Comparison of ENCODE assay signal across 1 cellular context in the genomic region with DNA sequence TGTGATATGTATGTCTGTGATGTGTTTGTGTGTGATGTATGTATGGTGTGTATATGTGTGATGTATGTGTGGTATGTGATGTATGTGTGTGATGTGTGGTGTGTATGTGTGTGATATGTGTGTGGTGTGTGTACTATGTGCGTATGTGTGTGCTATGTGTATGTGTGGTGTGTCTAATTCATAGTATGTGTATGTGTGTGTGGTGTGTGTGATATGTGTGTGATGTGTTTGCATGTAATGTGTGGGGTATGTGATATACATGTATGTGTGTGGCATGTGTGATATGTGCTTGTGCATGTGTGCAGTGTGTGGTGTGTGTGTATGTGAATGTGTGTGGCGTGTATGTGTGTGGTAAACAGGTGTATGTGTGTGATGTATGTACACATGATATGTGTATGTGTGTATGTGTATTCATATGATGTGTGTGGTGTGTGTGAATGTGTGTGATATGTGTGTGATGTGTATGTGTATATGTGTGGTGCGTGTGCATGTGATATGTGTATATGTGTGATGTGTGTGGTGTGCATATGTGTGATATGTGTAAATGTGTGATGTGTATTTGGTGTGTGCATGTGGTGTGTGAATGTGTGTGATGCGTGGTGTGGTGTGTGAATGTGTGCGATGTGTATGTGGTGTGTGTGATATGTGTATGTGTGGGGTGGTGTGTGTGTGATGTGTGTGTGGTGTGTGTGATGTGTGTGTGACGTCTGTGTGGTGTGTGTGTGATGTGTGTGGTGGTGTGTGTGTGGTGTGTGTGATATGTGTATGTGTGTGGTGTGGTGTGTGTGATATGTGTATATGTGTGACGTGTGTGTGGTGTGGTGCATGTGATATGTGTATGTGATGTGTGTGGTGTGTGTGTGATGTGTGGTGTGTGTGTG.
TF ChIP-seq lines count a peak whose summit lies in the region.

No MANE protein-coding gene starts in this region.

TF ChIP-seq in K562, 482 proteins besides CTCF, POLR2A, EP300 and RAD21 (continued from another document):
- TF ChIP-seq MLLT1 (IDR thresholded peaks at IDR 0.05): 0 out of 4 replicates have a peak, but pooled peaks of 1 of the 2 experiments have one; percentile 5
- no peak for TF ChIP-seq ZNF354B (CRISPR knock-in tag; IDR thresholded peaks at IDR 0.05)
- no peak for TF ChIP-seq SOX6 (IDR thresholded peaks at IDR 0.05)
- TF ChIP-seq MCM3 (IDR thresholded peaks at IDR 0.05): no peak
- TF ChIP-seq OTX1 (CRISPR knock-in tag; IDR thresholded peaks at IDR 0.05): 0 out of 2 replicates have a peak, but pooled peaks have one; percentile 26
- TF ChIP-seq, protein P1, sequence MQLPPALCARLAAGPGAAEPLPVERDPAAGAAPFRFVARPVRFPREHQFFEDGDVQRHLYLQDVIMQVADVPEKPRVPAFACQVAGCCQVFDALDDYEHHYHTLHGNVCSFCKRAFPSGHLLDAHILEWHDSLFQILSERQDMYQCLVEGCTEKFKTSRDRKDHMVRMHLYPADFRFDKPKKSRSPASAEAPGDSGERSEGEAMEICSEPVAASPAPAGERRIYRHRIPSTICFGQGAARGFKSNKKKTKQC (CRISPR knock-in tag; IDR thresholded peaks at IDR 0.05): no peak
- TF ChIP-seq ARID3B (CRISPR knock-in tag; IDR thresholded peaks at IDR 0.05; ENCODE audit: borderline replicate concordance): no peak
- peak; percentile 10 for TF ChIP-seq BRD9 (IDR thresholded peaks at IDR 0.05; ENCODE audit: low read depth, partially characterized antibody)
- no peak for TF ChIP-seq ARID2 (IDR thresholded peaks at IDR 0.05)
- no peak for TF ChIP-seq CHD4 (IDR thresholded peaks at IDR 0.05; ENCODE audit: insufficient read depth, insufficient replicate concordance, low read depth, low read length, poor library complexity, severe bottlenecking)
- no peak for TF ChIP-seq NR2F6 (CRISPR knock-in tag; IDR thresholded peaks at IDR 0.05)
- no peak for TF ChIP-seq ARHGAP35 (IDR thresholded peaks at IDR 0.05; ENCODE audit: partially characterized antibody)
- TF ChIP-seq HMG20B (CRISPR knock-in tag; IDR thresholded peaks at IDR 0.05): no peak
TF ChIP-seq in K562: peak in this region for 13.
